Comparison of ENCODE assay signal across 23 cellular contexts in genomic region chr7:155392726-155393570, GRCh38.
DNase-seq lines count a peak whose midpoint lies in the region; ATAC-seq and FAIRE-seq lines count a peak whose summit lies in the region.
"Had no signal": no experiment of that assay in that cellular context is flagged by ENCODE, and none has a peak within 500 bp of the region (broad histone marks: within the 10 kb centered on the region; RNA-seq: fewer than 3 reads in every experiment).

No MANE protein-coding gene starts in this region.

- DNase-seq in NCI-H1417 (lab: John Stamatoyannopoulos, UW) (peak in 2 of 3 experiments; percentile 48 to 60), NCI-H1417 treated with DMSO at 0.1 percent for 48 hours (lab: John Stamatoyannopoulos, UW) (no peak), HT1080 (ENCODE audit: low read depth) (peak; percentile 36), RCC 7860 (ENCODE audit: low spot score) (peak; percentile 74), trophoblast cell (peak; percentile 74 to 82), sciatic nerve (ENCODE audit: low spot score) (no peak)
- DNase-seq: adrenal gland; foreskin fibroblast; hippocampal formation; naive B cell; NCI-H2081 treated with DMSO at 0.1 percent for 48 hours; NCI-H774; sigmoid colon; stimulated activated naive CD4-positive, alpha-beta T cell treated with Interleukin-2 at 50 U/mL for 16 hours; T-helper 9 cell had no signal

- no peaks in the 10 kb centered on the region for H3K79me2 ChIP-seq in trophoblast cell (ENCODE audit: control insufficient read depth, insufficient read depth, low read length, poor library complexity)

- peaks cover 4% of the 10 kb centered on the region for H3K9me3 ChIP-seq in trophoblast cell (ENCODE audit: insufficient read depth, low read depth, low read length)
- H3K9me3 ChIP-seq: adrenal gland, BLaER1, sigmoid colon, tibial nerve had no signal

- no peak overlapping the region for H3K14ac ChIP-seq in trophoblast cell (ENCODE audit: low read length)

- H2AFZ ChIP-seq in trophoblast cell (ENCODE audit: insufficient read depth, low read length, poor library complexity) = no peak overlapping the region

- no peak overlapping the region for H3K4me3 ChIP-seq in trophoblast cell (ENCODE audit: low read depth, low read length)
- H3K4me3 ChIP-seq: adrenal gland, BLaER1, sigmoid colon, SK-N-MC, tibial nerve had no signal

- H3K4me2 ChIP-seq in trophoblast cell (ENCODE audit: low read length) = no peak overlapping the region
- H3K4me2 ChIP-seq: BLaER1 had no signal

- no peak overlapping the region for H4K12ac ChIP-seq in trophoblast cell (ENCODE audit: low read depth, low read length)

- no CpG with 5 or more reads among the region's 11 CpGs for WGBS in trophoblast cell (ENCODE audit: extremely low coverage, insufficient coverage, insufficient read length)

- H3K27ac ChIP-seq in trophoblast cell (ENCODE audit: low read depth, low read length) = no peak overlapping the region
- H3K27ac ChIP-seq: adrenal gland, BLaER1, sigmoid colon, SK-N-MC, tibial nerve had no signal

- H3K4me1 ChIP-seq in trophoblast cell (ENCODE audit: control insufficient read depth in 1 of 2, insufficient read depth in 2 of 2, low read length in 2 of 2) = no peaks in the 10 kb centered on the region
- H3K4me1 ChIP-seq: adrenal gland, sigmoid colon, tibial nerve had no signal

- H3K9ac ChIP-seq in trophoblast cell (ENCODE audit: low read length) = no peak overlapping the region
- H3K9ac ChIP-seq: BLaER1 had no signal

- H2BK5ac ChIP-seq in trophoblast cell (ENCODE audit: low read depth, low read length, poor library complexity) = no peak overlapping the region

- H2AK5ac ChIP-seq in trophoblast cell (ENCODE audit: low read length) = no peak overlapping the region

- no peaks in the 10 kb centered on the region for H3K27me3 ChIP-seq in trophoblast cell (ENCODE audit: insufficient read depth, low read length)

- no peak overlapping the region for H2BK120ac ChIP-seq in trophoblast cell (ENCODE audit: insufficient read depth, low read length, poor library complexity)

- H3K36me3 ChIP-seq in trophoblast cell (ENCODE audit: control insufficient read depth in 1 of 2, insufficient read depth in 2 of 2, low read length in 2 of 2) = no peaks in the 10 kb centered on the region
- H3K36me3 ChIP-seq: adrenal gland, BLaER1, sigmoid colon, tibial nerve had no signal

- H3K4ac ChIP-seq in trophoblast cell (ENCODE audit: low read depth, low read length) = no peak overlapping the region

- no peak overlapping the region for H3K23ac ChIP-seq in trophoblast cell (ENCODE audit: low read length)

- no peak overlapping the region for H3K18ac ChIP-seq in trophoblast cell (ENCODE audit: low read length)

- no peaks in the 10 kb centered on the region for H3K79me1 ChIP-seq in trophoblast cell (ENCODE audit: low read length)

- intact Hi-C loops in sciatic nerve (cut with DNase I) = no loop called here

- H4K8ac ChIP-seq in trophoblast cell (ENCODE audit: low read depth, low read length) = no peak overlapping the region

- peak; percentile 38 for FAIRE-seq in RCC 7860 (lab: Jason Lieb, UNC)
- FAIRE-seq: A204.1, GM12891, keratinocyte had no signal

- ATAC-seq in sciatic nerve = no peak
- ATAC-seq in HG03342 (IDR thresholded peaks at IDR 0.05; ENCODE audit: unreplicated experiment) = no peak
- ATAC-seq in HG02759 (IDR thresholded peaks at IDR 0.05; ENCODE audit: unreplicated experiment) = no peak

- no peak overlapping the region for H2BK12ac ChIP-seq in trophoblast cell (ENCODE audit: low read length)

- H4K91ac ChIP-seq in trophoblast cell (ENCODE audit: low read depth, low read length) = no peak overlapping the region

Comparison
In these comparisons a context has a peak if more than half of its experiments do, and no peak if none do; other contexts are left out.
1. DNase-seq: peak in NCI-H1417 (2 of 3), HT1080 (single experiment), RCC 7860 (single experiment) and trophoblast cell (2 of 2); none in NCI-H1417 treated with DMSO at 0.1 percent for 48 hours (single experiment) and sciatic nerve (single experiment).